25 cellular contexts compared by ENCODE assay signal in the genomic region with DNA sequence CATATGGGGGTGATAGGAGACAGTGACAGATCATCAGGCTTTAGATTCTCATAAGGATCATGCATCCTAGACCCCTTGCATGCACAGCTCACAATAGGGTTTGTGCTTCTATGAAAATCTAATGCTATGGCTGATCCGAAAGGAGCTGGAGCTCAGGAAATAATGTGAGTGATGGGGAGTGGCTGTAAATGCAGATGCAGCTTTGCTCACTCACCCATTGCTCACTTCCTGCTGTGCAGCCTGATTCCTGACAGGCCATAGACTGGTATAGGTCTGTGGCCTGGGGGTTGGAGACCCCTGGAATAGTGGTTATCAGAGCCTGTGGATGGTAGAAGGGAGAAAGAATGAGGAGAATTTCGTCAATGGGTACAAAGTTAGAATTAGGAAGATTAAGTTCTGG.
DNase-seq lines count a peak whose midpoint lies in the region; TF ChIP-seq lines count a peak whose summit lies in the region.
"Had no signal": no experiment of that assay in that cellular context is flagged by ENCODE, and none has a peak within 500 bp of the region (broad histone marks: within the 10 kb centered on the region; RNA-seq: fewer than 3 reads in every experiment).

No MANE protein-coding gene starts in this region.

- no peak overlapping the region for H3K4me3 Mint-ChIP-seq in type B pancreatic cell
- H3K4me3 Mint-ChIP-seq: CD4-positive, alpha-beta T cell; IgD-negative memory B cell; T-cell had no signal

- DNase-seq in EL: peak; percentile 13
- peak; percentile 41 for DNase-seq in NCI-H226
- DNase-seq in cardiac fibroblast (ENCODE audit: low read depth in 2 of 2): peak; percentile 1
- peak; percentile 3 for DNase-seq in kidney tubule cell (ENCODE audit: low spot score)
- no peak for DNase-seq in NCI-H2029 (lab: John Stamatoyannopoulos, UW)
- DNase-seq in DMS114 treated with DMSO at 0.1 percent for 48 hours (lab: John Stamatoyannopoulos, UW; ENCODE audit: unreplicated experiment): no peak
- no peak for DNase-seq in type B pancreatic cell (ENCODE audit: extremely low spot score, unreplicated experiment)
- DNase-seq: AML-193; Caco-2; CD4-positive, alpha-beta T cell; DND-41; HCEC 1CT; NCI-H1048; NCI-H1417 treated with DMSO at 0.1 percent for 48 hours; NCI-H187; NCI-H2107; NCI-H446; NCI-H524 treated with DMSO at 0.1 percent for 48 hours; NCI-H774; Right ventricle myocardium superior; T-cell had no signal

- no peak overlapping the region for H3K27ac Mint-ChIP-seq in type B pancreatic cell
- H3K27ac Mint-ChIP-seq: CD4-positive, alpha-beta T cell; IgD-negative memory B cell; T-cell had no signal

- no peaks in the 10 kb centered on the region for H3K9me3 Mint-ChIP-seq in type B pancreatic cell

- H3K4me3 ChIP-seq in cardiac fibroblast (replicated peaks in 1 of 2; ENCODE audit: low read depth in 2 of 2, low read length in 2 of 2): no peak overlapping the region
- H3K4me3 ChIP-seq: A549; BLaER1 treated with 17β-estradiol and CSF1 and Interleukin-3, amounts not matched to agents 10 nM and 100 nM; SJSA1 had no signal

- H3K36me3 Mint-ChIP-seq in type B pancreatic cell: no peaks in the 10 kb centered on the region
- H3K36me3 Mint-ChIP-seq: IgD-negative memory B cell, T-cell had no signal

- no peaks in the 10 kb centered on the region for H3K27me3 Mint-ChIP-seq in type B pancreatic cell
- H3K27me3 Mint-ChIP-seq: CD4-positive, alpha-beta T cell; IgD-negative memory B cell; T-cell had no signal

- H3K4me1 Mint-ChIP-seq in type B pancreatic cell (ENCODE audit: unreplicated experiment): no peaks in the 10 kb centered on the region
- H3K4me1 Mint-ChIP-seq: IgD-negative memory B cell, T-cell had no signal

- no peak for TF ChIP-seq CTCF in cardiac fibroblast (IDR thresholded peaks at IDR 0.05; ENCODE audit: low read depth, low read length)
- TF ChIP-seq CTCF in type B pancreatic cell (conservative IDR thresholded peaks at IDR 0.05): no peak

Comparison
In these comparisons a context has a peak if more than half of its experiments do, and no peak if none do; other contexts are left out.
1. DNase-seq: peak in EL (single experiment), NCI-H226 (single experiment), cardiac fibroblast (2 of 2) and kidney tubule cell (single experiment); none in NCI-H2029 (single experiment), DMS114 treated with DMSO at 0.1 percent for 48 hours (single experiment) and type B pancreatic cell (single experiment).